8 cellular contexts compared by ENCODE assay signal in genomic region chr7:42876182-42877068, GRCh38. TPM values are rescaled to one million over a fixed set of nuclear protein-coding genes. Genes with fewer than 3 reads are reported as not detected.
DNase-seq lines count a peak whose midpoint lies in the region; TF ChIP-seq lines count a peak whose summit lies in the region.

No MANE protein-coding gene starts in this region.

- no peaks in the 10 kb centered on the region for H3K36me3 Mint-ChIP-seq in endothelial cell (ENCODE audit: low read depth, unreplicated experiment)

- H3K27me3 ChIP-seq in tibial artery: peaks cover 0 to 2% of the 10 kb centered on the region in 2 donors

- intact Hi-C loops in tibial artery (cut with DNase I; ENCODE audit: low total_unique reads): no loop called here

- TF ChIP-seq CTCF in HFF-Myc (IDR thresholded peaks at IDR 0.05; ENCODE audit: low read depth, low read length, missing control alignments) (peak; percentile 74), endothelial cell (IDR thresholded peaks at IDR 0.05; ENCODE audit: unreplicated experiment) (peak; percentile 88), tibial artery (IDR thresholded peaks at IDR 0.05) (peak; percentile 66 to 80)

- H3K4me1 Mint-ChIP-seq in endothelial cell (ENCODE audit: unreplicated experiment): no peaks in the 10 kb centered on the region

- no peaks in the 10 kb centered on the region for H3K4me1 ChIP-seq in tibial artery

- H3K36me3 ChIP-seq in tibial artery: no peaks in the 10 kb centered on the region

- no peaks in the 10 kb centered on the region for H3K9me3 Mint-ChIP-seq in endothelial cell (ENCODE audit: unreplicated experiment)

- peaks cover 7% of the 10 kb centered on the region for H3K27me3 Mint-ChIP-seq in endothelial cell (ENCODE audit: unreplicated experiment)

- H3K4me3 Mint-ChIP-seq in endothelial cell (ENCODE audit: unreplicated experiment): no peak overlapping the region

- H3K4me3 ChIP-seq in HFF-Myc (replicated peaks; ENCODE audit: low read depth, low read length) (no peak overlapping the region), tibial artery (no peak overlapping the region)

- no peak overlapping the region for H3K27ac ChIP-seq in tibial artery

- peak; percentile 61 for DNase-seq in A172 (ENCODE audit: low spot score)
- DNase-seq in GM03348 (ENCODE audit: low spot score): peak; percentile 83
- peak; percentile 16 for DNase-seq in HFF-Myc (ENCODE audit: extremely low read depth, low read depth)
- DNase-seq in NAMALWA (ENCODE audit: low spot score): peak; percentile 84
- peak; percentile 22 to 50 for DNase-seq in activated CD4-positive, alpha-beta T cell treated with anti-CD3 and anti-CD28 coated beads for 4 hours
- DNase-seq in endothelial cell (ENCODE audit: low spot score): peak; percentile 67
- peak; percentile 64 for DNase-seq in mucosa of gallbladder (ENCODE audit: low spot score)
- no peak for DNase-seq in tibial artery

- no peak overlapping the region for H3K27ac Mint-ChIP-seq in endothelial cell (ENCODE audit: unreplicated experiment)

- H3K9me3 ChIP-seq in tibial artery: no peaks in the 10 kb centered on the region

RNA-seq across cellular contexts. Expression of gene C7orf25, which starts 35.4 kb away (rescaled TPM):
- 29.2 and 46.5 TPM in 2 replicates for total RNA-seq in A172 (2014; rRNA removed; shearing (Covaris generic))
- total RNA-seq in endothelial cell (ENCODE audit: unreplicated experiment) (5.0 TPM), mucosa of gallbladder (8.3 TPM)

RNA-seq across cellular contexts. Expression of gene PSMA2, which starts 55.5 kb away (rescaled TPM):
- total RNA-seq in A172 (2014; rRNA removed; shearing (Covaris generic)): 430 and 440 TPM in 2 replicates
- total RNA-seq in endothelial cell (ENCODE audit: unreplicated experiment) (103 TPM), mucosa of gallbladder (54.2 TPM)

RNA-seq across cellular contexts. Expression of gene MRPL32, which starts 55.8 kb away (rescaled TPM):
- total RNA-seq in A172 (2014; rRNA removed; shearing (Covaris generic)): 159 and 181 TPM in 2 replicates
- total RNA-seq in endothelial cell (ENCODE audit: unreplicated experiment): 37.2 TPM
- total RNA-seq in mucosa of gallbladder: 41.0 TPM

Comparison
In these comparisons a context has a peak if more than half of its experiments do, and no peak if none do; other contexts are left out.
1. DNase-seq: peak in A172 (single experiment), GM03348 (single experiment), HFF-Myc (single experiment), NAMALWA (single experiment), activated CD4-positive, alpha-beta T cell treated with anti-CD3 and anti-CD28 coated beads for 4 hours (2 of 2), endothelial cell (single experiment) and mucosa of gallbladder (single experiment); none in tibial artery (0 of 2).
2. Peak in every context shown above with its lines, with median percentiles within 50 percentile points of each other: CTCF ChIP-seq.